In genomic region chr13:98576963-98577822, GRCh38 we compare ENCODE assay signal across 8 cellular contexts. TPM values are rescaled to one million over a fixed set of nuclear protein-coding genes. Genes with fewer than 3 reads are reported as not detected.
DNase-seq lines count a peak whose midpoint lies in the region; ATAC-seq lines count a peak whose summit lies in the region.

STK24 (minus strand) TSS chr13:98577107; CDS start chr13:98576786, 321 bp downstream.

- peaks cover 29% of the 10 kb centered on the region for H3K4me1 ChIP-seq in ES-I3 (ENCODE audit: insufficient read depth, low read length)

- intact Hi-C loops in left cardiac atrium (cut with DNase I), result loop anchor here (5.0 to 10.0 kb wide), 4 partner anchors 72 to 105 kb away; no protein-coding TSS in a partner anchor
- intact Hi-C loops in posterior vena cava (cut with DNase I), result loop anchor here (10.0 kb wide), 2 partner anchors 72 to 102 kb away; no protein-coding TSS in a partner anchor

- H3K9me3 ChIP-seq in ES-I3 (ENCODE audit: control insufficient read depth, insufficient read depth, low read length), result no peaks in the 10 kb centered on the region

- DNase-seq in HuH-7 (ENCODE audit: low spot score) (peak; percentile 47), SW 1271 (lab: John Stamatoyannopoulos, UW) (peak; percentile 37 to 68), amygdala (lab: John Stamatoyannopoulos, UW) (peak in 36 of 56 donors; percentile 15 to 79 (median 48)), left cardiac atrium (peak; percentile 77), posterior vena cava (ENCODE audit: low spot score) (peak; percentile 91), DMS114 treated with DMSO at 0.1 percent for 48 hours (lab: John Stamatoyannopoulos, UW; ENCODE audit: unreplicated experiment) (no peak)

- ATAC-seq in GM21515 (IDR thresholded peaks at IDR 0.05; ENCODE audit: unreplicated experiment), result peak; percentile 63
- ATAC-seq in left cardiac atrium, result peak; percentile 79 to 88

- no peaks in the 10 kb centered on the region; the same call in 1 of the 2 replicates for H3K36me3 ChIP-seq in ES-I3 (ENCODE audit: insufficient read depth, low read length)

- peak within 1 kb of the TSS; percentile 98 for H3K9ac ChIP-seq in ES-I3 (ENCODE audit: low read depth, low read length)

RNA-seq across cellular contexts. Expression of gene STK24, which starts in this region (rescaled TPM):
- total RNA-seq in left cardiac atrium (10 to 100 TPM; 57.6 to 62.2 TPM), posterior vena cava (10 to 100 TPM; 57.3 to 62.6 TPM)
